In the genomic region with DNA sequence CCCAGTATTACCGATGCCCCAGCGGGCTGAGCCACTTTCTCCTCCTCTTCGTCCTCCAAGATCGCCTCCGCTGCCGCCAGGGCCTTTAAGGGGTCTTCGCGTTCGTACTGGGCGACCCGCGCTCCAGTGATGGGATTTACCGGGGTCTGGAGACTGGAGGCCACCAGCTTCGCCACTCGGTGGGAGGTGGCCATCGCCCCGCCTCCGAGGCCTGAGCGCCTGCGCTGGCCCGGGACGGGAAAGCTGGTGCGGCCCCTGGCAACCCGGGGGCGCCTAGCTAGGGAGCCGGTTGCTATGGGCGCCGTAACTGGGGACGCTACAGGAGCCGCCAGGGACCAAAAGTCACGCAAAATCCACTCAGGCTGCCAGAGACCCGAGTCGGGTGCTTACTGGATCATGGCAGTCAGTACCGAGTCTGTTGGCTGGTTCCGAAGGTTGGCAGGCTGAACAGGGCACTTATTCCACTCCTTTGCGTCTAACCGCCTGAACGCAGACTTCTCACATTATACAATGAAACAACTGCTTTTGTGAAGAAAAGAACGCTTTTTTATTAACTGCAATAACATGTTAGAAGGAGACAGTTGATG, we compare ENCODE assay signal across 8 cellular contexts. TPM values are rescaled to one million over a fixed set of nuclear protein-coding genes. Genes with fewer than 3 reads are reported as not detected.
DNase-seq lines count a peak whose midpoint lies in the region; ATAC-seq and TF ChIP-seq lines count a peak whose summit lies in the region.

A gene with protein sequence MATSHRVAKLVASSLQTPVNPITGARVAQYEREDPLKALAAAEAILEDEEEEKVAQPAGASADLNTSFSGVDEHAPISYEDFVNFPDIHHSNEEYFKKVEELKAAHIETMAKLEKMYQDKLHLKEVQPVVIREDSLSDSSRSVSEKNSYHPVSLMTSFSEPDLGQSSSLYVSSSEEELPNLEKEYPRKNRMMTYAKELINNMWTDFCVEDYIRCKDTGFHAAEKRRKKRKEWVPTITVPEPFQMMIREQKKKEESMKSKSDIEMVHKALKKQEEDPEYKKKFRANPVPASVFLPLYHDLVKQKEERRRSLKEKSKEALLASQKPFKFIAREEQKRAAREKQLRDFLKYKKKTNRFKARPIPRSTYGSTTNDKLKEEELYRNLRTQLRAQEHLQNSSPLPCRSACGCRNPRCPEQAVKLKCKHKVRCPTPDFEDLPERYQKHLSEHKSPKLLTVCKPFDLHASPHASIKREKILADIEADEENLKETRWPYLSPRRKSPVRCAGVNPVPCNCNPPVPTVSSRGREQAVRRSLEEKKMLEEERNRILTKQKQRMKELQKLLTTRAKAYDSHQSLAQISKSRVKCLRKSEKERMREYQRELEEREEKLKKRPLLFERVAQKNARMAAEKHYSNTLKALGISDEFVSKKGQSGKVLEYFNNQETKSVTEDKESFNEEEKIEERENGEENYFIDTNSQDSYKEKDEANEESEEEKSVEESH (minus strand): TSS at position 213 of the 587 bp plus-strand sequence. CDS start 19 bp downstream, at position 194.

- intact Hi-C loops in left ventricle myocardium superior (cut with micrococcal nuclease) (no loop called here), psoas muscle (cut with DNase I) (loop anchor here in 1 of 2 donors (2.0 kb wide), 1 partner anchor 319 kb away; no protein-coding TSS in a partner anchor)

- H3K4me3 ChIP-seq in psoas muscle (peak within 1 kb of the TSS; percentile 71), urinary bladder (ENCODE audit: low read depth, low read length) (peak within 1 kb of the TSS; percentile 60)

- peak; percentile 79 for ATAC-seq in HG02852 (IDR thresholded peaks at IDR 0.05; ENCODE audit: unreplicated experiment)
- ATAC-seq in left ventricle myocardium superior = peak; percentile 97
- ATAC-seq in psoas muscle = peak; percentile 93 to 96 (median 94)

- no peak for TF ChIP-seq CTCF in psoas muscle (IDR thresholded peaks at IDR 0.05)

- H3K36me3 ChIP-seq in psoas muscle (ENCODE audit: insufficient read depth in 1 of 2, low read depth in 1 of 2) = no peaks in the 10 kb centered on the region
- H3K36me3 ChIP-seq in urinary bladder (ENCODE audit: insufficient read depth) = no peaks in the 10 kb centered on the region

- H3K27ac ChIP-seq in psoas muscle = peak within 1 kb of the TSS; percentile 75
- H3K27ac ChIP-seq in urinary bladder (ENCODE audit: low read depth) = peak within 1 kb of the TSS; percentile 85

- H3K27me3 ChIP-seq in psoas muscle (ENCODE audit: insufficient read depth in 3 of 3, low read length in 2 of 3) = no peaks in the 10 kb centered on the region

- H3K4me1 ChIP-seq in psoas muscle = peaks cover 11% of the 10 kb centered on the region
- no peaks in the 10 kb centered on the region for H3K4me1 ChIP-seq in urinary bladder (ENCODE audit: insufficient read depth)

- DNase-seq in NCI-H1436 (lab: John Stamatoyannopoulos, UW) (peak; percentile 78), T-helper 1 cell (peak; percentile 52 to 81 (median 66)), amygdala (lab: John Stamatoyannopoulos, UW) (peak; percentile 46 to 92 (median 84)), left ventricle myocardium superior (peak; percentile 95), psoas muscle (peak; percentile 90 to 94)

- TF ChIP-seq POLR2A in GM15510 (IDR thresholded peaks at IDR 0.05; ENCODE audit: borderline replicate concordance, extremely low read depth, insufficient read length) = peak; percentile 44

- 0 to 1% (median 0%) methylated on average over 39 of the region's 39 CpGs for WGBS in psoas muscle, 3 donors
- WGBS in urinary bladder = under 1% methylated on average over 39 of the region's 39 CpGs

- H3K9me3 ChIP-seq in psoas muscle = no peaks in the 10 kb centered on the region

RNA-seq across cellular contexts. Expression of the gene that starts here (rescaled TPM):
- total RNA-seq in left ventricle myocardium superior (0.89 TPM), psoas muscle (1 to 10 TPM; 1.2 to 3.3 (median 2.2) TPM), urinary bladder (15.3 TPM)
- polyA plus RNA-seq in psoas muscle (1 to 10 TPM in 2 of 3 donors, under 1 TPM in 1; 0.72 to 2.3 (median 1.2) TPM), urinary bladder (2.4 TPM)

Comparison
In these comparisons a context has a peak if more than half of its experiments do, and no peak if none do; other contexts are left out.
1. Peak in every context shown above with its lines: DNase-seq, ATAC-seq, H3K4me3 ChIP-seq and H3K27ac ChIP-seq.
2. Peak in DNase-seq and ATAC-seq in left ventricle myocardium superior; RNA of the gene not detected or under 1 TPM.